Comparison of ENCODE assay signal across 1 cellular context in the genomic region with DNA sequence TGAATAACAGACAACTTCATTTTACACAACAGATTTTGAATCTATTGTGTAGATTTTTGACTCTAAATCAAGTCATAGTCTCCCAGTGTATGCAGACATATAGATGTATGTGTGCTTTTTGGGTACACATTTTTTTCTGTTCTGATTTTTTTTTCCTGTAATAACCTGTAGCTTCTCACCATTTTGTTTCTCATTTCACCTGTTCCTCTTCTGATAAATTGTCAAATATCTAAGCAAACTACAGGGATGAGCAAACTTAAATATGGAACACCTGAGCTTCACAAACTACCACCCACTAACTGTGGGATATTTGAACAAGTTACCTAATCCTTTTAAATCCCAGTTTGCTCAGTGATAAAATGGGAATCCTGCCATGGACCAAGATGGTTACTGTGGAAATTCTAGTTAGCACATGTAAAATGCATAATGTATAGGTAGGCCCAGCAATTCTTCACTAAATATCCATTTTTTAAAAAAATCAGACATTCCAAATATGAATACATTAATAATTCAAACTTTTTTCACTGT.
TF ChIP-seq lines count a peak whose summit lies in the region.

No MANE protein-coding gene starts in this region.

TF ChIP-seq in HepG2, 621 proteins besides CTCF, POLR2A, EP300 and RAD21 (continues in another document):
- TF ChIP-seq ELF3 (CRISPR knock-in tag; IDR thresholded peaks at IDR 0.05): no peak
- TF ChIP-seq JDP2 (CRISPR knock-in tag; IDR thresholded peaks at IDR 0.05; ENCODE audit: borderline replicate concordance): no peak
- TF ChIP-seq HDAC1 (CRISPR knock-in tag; IDR thresholded peaks at IDR 0.05): 0 out of 2 replicates have a peak, but pooled peaks have one; percentile 35
- TF ChIP-seq SIN3A (IDR thresholded peaks at IDR 0.05; ENCODE audit: borderline replicate concordance, low read depth, low read length): no peak
- TF ChIP-seq, protein P1, sequence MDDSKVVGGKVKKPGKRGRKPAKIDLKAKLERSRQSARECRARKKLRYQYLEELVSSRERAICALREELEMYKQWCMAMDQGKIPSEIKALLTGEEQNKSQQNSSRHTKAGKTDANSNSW (CRISPR knock-in tag; IDR thresholded peaks at IDR 0.05; ENCODE audit: borderline replicate concordance): no peak
- TF ChIP-seq ZNF124 (CRISPR knock-in tag; IDR thresholded peaks at IDR 0.05): no peak
- no peak for TF ChIP-seq BORCS8-MEF2B (CRISPR knock-in tag; IDR thresholded peaks at IDR 0.05)
- TF ChIP-seq ZNF24 (IDR thresholded peaks at IDR 0.05): no peak
- no peak for TF ChIP-seq ZSCAN9 (CRISPR knock-in tag; IDR thresholded peaks at IDR 0.05; ENCODE audit: borderline replicate concordance)
- no peak for TF ChIP-seq RELA (CRISPR knock-in tag; IDR thresholded peaks at IDR 0.05)
- TF ChIP-seq MED13 (CRISPR knock-in tag; IDR thresholded peaks at IDR 0.05): no peak
- TF ChIP-seq, protein P2, sequence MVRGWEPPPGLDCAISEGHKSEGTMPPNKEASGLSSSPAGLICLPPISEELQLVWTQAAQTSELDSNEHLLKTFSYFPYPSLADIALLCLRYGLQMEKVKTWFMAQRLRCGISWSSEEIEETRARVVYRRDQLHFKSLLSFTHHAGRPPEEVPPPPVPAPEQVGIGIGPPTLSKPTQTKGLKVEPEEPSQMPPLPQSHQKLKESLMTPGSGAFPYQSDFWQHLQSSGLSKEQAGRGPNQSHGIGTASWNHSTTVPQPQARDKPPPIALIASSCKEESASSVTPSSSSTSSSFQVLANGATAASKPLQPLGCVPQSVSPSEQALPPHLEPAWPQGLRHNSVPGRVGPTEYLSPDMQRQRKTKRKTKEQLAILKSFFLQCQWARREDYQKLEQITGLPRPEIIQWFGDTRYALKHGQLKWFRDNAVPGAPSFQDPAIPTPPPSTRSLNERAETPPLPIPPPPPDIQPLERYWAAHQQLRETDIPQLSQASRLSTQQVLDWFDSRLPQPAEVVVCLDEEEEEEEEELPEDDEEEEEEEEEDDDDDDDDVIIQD (CRISPR knock-in tag; IDR thresholded peaks at IDR 0.05; ENCODE audit: low read depth): 0 out of 2 replicates have a peak, but pooled peaks have one; percentile 9
- no peak for TF ChIP-seq MLLT10 (CRISPR knock-in tag; IDR thresholded peaks at IDR 0.05)
- TF ChIP-seq, protein P3, sequence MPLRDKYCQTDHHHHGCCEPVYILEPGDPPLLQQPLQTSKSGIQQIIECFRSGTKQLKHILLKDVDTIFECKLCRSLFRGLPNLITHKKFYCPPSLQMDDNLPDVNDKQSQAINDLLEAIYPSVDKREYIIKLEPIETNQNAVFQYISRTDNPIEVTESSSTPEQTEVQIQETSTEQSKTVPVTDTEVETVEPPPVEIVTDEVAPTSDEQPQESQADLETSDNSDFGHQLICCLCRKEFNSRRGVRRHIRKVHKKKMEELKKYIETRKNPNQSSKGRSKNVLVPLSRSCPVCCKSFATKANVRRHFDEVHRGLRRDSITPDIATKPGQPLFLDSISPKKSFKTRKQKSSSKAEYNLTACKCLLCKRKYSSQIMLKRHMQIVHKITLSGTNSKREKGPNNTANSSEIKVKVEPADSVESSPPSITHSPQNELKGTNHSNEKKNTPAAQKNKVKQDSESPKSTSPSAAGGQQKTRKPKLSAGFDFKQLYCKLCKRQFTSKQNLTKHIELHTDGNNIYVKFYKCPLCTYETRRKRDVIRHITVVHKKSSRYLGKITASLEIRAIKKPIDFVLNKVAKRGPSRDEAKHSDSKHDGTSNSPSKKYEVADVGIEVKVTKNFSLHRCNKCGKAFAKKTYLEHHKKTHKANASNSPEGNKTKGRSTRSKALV (CRISPR knock-in tag; IDR thresholded peaks at IDR 0.05): no peak
- TF ChIP-seq TBX3 (IDR thresholded peaks at IDR 0.05; ENCODE audit: borderline replicate concordance): no peak
- TF ChIP-seq MIXL1 (CRISPR knock-in tag; IDR thresholded peaks at IDR 0.05): peak; percentile 74
- TF ChIP-seq ZMYM4 (CRISPR knock-in tag; IDR thresholded peaks at IDR 0.05): peak; percentile 39; the same call in 1 of the 2 replicates
- TF ChIP-seq GATAD2A (CRISPR knock-in tag; IDR thresholded peaks at IDR 0.05): peak; percentile 49
- TF ChIP-seq HDAC2 (CRISPR knock-in tag; IDR thresholded peaks at IDR 0.05): peak; percentile 34; the same call in 1 of the 2 replicates
- no peak for TF ChIP-seq KLF16 (CRISPR knock-in tag; IDR thresholded peaks at IDR 0.05)
- TF ChIP-seq, protein P4, sequence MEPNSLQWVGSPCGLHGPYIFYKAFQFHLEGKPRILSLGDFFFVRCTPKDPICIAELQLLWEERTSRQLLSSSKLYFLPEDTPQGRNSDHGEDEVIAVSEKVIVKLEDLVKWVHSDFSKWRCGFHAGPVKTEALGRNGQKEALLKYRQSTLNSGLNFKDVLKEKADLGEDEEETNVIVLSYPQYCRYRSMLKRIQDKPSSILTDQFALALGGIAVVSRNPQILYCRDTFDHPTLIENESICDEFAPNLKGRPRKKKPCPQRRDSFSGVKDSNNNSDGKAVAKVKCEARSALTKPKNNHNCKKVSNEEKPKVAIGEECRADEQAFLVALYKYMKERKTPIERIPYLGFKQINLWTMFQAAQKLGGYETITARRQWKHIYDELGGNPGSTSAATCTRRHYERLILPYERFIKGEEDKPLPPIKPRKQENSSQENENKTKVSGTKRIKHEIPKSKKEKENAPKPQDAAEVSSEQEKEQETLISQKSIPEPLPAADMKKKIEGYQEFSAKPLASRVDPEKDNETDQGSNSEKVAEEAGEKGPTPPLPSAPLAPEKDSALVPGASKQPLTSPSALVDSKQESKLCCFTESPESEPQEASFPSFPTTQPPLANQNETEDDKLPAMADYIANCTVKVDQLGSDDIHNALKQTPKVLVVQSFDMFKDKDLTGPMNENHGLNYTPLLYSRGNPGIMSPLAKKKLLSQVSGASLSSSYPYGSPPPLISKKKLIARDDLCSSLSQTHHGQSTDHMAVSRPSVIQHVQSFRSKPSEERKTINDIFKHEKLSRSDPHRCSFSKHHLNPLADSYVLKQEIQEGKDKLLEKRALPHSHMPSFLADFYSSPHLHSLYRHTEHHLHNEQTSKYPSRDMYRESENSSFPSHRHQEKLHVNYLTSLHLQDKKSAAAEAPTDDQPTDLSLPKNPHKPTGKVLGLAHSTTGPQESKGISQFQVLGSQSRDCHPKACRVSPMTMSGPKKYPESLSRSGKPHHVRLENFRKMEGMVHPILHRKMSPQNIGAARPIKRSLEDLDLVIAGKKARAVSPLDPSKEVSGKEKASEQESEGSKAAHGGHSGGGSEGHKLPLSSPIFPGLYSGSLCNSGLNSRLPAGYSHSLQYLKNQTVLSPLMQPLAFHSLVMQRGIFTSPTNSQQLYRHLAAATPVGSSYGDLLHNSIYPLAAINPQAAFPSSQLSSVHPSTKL (CRISPR knock-in tag; IDR thresholded peaks at IDR 0.05): peak; percentile 32
- TF ChIP-seq ZBTB20 (CRISPR knock-in tag; IDR thresholded peaks at IDR 0.05; ENCODE audit: borderline replicate concordance, low read depth): no peak
- TF ChIP-seq ARNT2 (CRISPR knock-in tag; IDR thresholded peaks at IDR 0.05; ENCODE audit: low read depth): no peak
- no peak for TF ChIP-seq ATF7-NPFF (CRISPR knock-in tag; IDR thresholded peaks at IDR 0.05; ENCODE audit: low read depth)
- TF ChIP-seq ARHGAP35 (CRISPR knock-in tag; IDR thresholded peaks at IDR 0.05; ENCODE audit: borderline replicate concordance): no peak
- no peak for TF ChIP-seq ZNF709 (CRISPR knock-in tag; IDR thresholded peaks at IDR 0.05)
- TF ChIP-seq, protein P5, sequence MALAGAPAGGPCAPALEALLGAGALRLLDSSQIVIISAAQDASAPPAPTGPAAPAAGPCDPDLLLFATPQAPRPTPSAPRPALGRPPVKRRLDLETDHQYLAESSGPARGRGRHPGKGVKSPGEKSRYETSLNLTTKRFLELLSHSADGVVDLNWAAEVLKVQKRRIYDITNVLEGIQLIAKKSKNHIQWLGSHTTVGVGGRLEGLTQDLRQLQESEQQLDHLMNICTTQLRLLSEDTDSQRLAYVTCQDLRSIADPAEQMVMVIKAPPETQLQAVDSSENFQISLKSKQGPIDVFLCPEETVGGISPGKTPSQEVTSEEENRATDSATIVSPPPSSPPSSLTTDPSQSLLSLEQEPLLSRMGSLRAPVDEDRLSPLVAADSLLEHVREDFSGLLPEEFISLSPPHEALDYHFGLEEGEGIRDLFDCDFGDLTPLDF (CRISPR knock-in tag; IDR thresholded peaks at IDR 0.05): no peak
- no peak for TF ChIP-seq MED1 (CRISPR knock-in tag; IDR thresholded peaks at IDR 0.05)
- no peak for TF ChIP-seq TEAD3 (CRISPR knock-in tag; optimal IDR thresholded peaks at IDR 0.05; ENCODE audit: borderline replicate concordance)
- TF ChIP-seq ZFYVE20 (CRISPR knock-in tag; IDR thresholded peaks at IDR 0.05; ENCODE audit: borderline replicate concordance, low read depth): no peak
- no peak for TF ChIP-seq FOXA1 (IDR thresholded peaks at IDR 0.05)
- 0 out of 2 replicates have a peak, but pooled peaks have one; percentile 13 for TF ChIP-seq FOXA1 (CRISPR knock-in tag; IDR thresholded peaks at IDR 0.05)
- peak; percentile 40 for TF ChIP-seq CEBPG (CRISPR knock-in tag; IDR thresholded peaks at IDR 0.05)
- TF ChIP-seq AGO1 (IDR thresholded peaks at IDR 0.05; ENCODE audit: low read depth, low read length, poor library complexity, severe bottlenecking): no peak
- TF ChIP-seq XBP1 (CRISPR knock-in tag; IDR thresholded peaks at IDR 0.05): no peak
- TF ChIP-seq, protein P6, sequence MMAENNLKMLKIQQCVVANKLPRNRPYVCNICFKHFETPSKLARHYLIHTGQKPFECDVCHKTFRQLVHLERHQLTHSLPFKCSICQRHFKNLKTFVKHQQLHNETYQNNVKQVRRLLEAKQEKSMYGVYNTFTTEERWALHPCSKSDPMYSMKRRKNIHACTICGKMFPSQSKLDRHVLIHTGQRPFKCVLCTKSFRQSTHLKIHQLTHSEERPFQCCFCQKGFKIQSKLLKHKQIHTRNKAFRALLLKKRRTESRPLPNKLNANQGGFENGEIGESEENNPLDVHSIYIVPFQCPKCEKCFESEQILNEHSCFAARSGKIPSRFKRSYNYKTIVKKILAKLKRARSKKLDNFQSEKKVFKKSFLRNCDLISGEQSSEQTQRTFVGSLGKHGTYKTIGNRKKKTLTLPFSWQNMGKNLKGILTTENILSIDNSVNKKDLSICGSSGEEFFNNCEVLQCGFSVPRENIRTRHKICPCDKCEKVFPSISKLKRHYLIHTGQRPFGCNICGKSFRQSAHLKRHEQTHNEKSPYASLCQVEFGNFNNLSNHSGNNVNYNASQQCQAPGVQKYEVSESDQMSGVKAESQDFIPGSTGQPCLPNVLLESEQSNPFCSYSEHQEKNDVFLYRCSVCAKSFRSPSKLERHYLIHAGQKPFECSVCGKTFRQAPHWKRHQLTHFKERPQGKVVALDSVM (CRISPR knock-in tag; IDR thresholded peaks at IDR 0.05): no peak
- TF ChIP-seq TARDBP (CRISPR knock-in tag; IDR thresholded peaks at IDR 0.05): no peak
- TF ChIP-seq, protein P7, sequence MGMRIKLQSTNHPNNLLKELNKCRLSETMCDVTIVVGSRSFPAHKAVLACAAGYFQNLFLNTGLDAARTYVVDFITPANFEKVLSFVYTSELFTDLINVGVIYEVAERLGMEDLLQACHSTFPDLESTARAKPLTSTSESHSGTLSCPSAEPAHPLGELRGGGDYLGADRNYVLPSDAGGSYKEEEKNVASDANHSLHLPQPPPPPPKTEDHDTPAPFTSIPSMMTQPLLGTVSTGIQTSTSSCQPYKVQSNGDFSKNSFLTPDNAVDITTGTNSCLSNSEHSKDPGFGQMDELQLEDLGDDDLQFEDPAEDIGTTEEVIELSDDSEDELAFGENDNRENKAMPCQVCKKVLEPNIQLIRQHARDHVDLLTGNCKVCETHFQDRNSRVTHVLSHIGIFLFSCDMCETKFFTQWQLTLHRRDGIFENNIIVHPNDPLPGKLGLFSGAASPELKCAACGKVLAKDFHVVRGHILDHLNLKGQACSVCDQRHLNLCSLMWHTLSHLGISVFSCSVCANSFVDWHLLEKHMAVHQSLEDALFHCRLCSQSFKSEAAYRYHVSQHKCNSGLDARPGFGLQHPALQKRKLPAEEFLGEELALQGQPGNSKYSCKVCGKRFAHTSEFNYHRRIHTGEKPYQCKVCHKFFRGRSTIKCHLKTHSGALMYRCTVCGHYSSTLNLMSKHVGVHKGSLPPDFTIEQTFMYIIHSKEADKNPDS (CRISPR knock-in tag; IDR thresholded peaks at IDR 0.05): no peak
- no peak for TF ChIP-seq GTF3A (CRISPR knock-in tag; conservative IDR thresholded peaks at IDR 0.05)
- no peak for TF ChIP-seq HNF4G (IDR thresholded peaks at IDR 0.05; ENCODE audit: borderline replicate concordance, low read depth, low read length)
- TF ChIP-seq HNF4G (CRISPR knock-in tag; IDR thresholded peaks at IDR 0.05; ENCODE audit: borderline replicate concordance, low read depth): no peak
- no peak for TF ChIP-seq ARNTL (CRISPR knock-in tag; IDR thresholded peaks at IDR 0.05)
- no peak for TF ChIP-seq ZNF224 (CRISPR knock-in tag; IDR thresholded peaks at IDR 0.05)
- TF ChIP-seq, protein P8, sequence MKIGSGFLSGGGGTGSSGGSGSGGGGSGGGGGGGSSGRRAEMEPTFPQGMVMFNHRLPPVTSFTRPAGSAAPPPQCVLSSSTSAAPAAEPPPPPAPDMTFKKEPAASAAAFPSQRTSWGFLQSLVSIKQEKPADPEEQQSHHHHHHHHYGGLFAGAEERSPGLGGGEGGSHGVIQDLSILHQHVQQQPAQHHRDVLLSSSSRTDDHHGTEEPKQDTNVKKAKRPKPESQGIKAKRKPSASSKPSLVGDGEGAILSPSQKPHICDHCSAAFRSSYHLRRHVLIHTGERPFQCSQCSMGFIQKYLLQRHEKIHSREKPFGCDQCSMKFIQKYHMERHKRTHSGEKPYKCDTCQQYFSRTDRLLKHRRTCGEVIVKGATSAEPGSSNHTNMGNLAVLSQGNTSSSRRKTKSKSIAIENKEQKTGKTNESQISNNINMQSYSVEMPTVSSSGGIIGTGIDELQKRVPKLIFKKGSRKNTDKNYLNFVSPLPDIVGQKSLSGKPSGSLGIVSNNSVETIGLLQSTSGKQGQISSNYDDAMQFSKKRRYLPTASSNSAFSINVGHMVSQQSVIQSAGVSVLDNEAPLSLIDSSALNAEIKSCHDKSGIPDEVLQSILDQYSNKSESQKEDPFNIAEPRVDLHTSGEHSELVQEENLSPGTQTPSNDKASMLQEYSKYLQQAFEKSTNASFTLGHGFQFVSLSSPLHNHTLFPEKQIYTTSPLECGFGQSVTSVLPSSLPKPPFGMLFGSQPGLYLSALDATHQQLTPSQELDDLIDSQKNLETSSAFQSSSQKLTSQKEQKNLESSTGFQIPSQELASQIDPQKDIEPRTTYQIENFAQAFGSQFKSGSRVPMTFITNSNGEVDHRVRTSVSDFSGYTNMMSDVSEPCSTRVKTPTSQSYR (CRISPR knock-in tag; IDR thresholded peaks at IDR 0.05; ENCODE audit: borderline replicate concordance): no peak
- TF ChIP-seq, protein P9, sequence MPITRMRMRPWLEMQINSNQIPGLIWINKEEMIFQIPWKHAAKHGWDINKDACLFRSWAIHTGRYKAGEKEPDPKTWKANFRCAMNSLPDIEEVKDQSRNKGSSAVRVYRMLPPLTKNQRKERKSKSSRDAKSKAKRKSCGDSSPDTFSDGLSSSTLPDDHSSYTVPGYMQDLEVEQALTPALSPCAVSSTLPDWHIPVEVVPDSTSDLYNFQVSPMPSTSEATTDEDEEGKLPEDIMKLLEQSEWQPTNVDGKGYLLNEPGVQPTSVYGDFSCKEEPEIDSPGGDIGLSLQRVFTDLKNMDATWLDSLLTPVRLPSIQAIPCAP (CRISPR knock-in tag; IDR thresholded peaks at IDR 0.05; ENCODE audit: low read depth): no peak
- TF ChIP-seq, protein P10, sequence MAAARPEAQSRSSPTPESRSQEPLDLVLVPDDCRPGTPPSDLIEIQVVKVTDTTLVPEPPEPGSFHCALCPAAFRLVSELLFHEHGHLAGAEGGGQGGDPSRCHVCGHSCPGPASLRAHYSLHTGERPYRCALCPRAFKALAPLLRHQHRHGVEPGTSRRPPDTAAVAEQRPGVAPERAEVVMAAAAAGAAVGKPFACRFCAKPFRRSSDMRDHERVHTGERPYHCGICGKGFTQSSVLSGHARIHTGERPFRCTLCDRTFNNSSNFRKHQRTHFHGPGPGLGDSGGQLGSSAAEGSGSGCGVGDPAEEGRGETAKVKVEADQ (CRISPR knock-in tag; IDR thresholded peaks at IDR 0.05; ENCODE audit: borderline replicate concordance): no peak
- no peak for TF ChIP-seq ZNF547 (CRISPR knock-in tag; IDR thresholded peaks at IDR 0.05)
- no peak for TF ChIP-seq ZNF589 (CRISPR knock-in tag; conservative IDR thresholded peaks at IDR 0.05)
- TF ChIP-seq TEAD2 (CRISPR knock-in tag; IDR thresholded peaks at IDR 0.05): no peak
